Comparison of ENCODE assay signal across 8 cellular contexts in the genomic region with DNA sequence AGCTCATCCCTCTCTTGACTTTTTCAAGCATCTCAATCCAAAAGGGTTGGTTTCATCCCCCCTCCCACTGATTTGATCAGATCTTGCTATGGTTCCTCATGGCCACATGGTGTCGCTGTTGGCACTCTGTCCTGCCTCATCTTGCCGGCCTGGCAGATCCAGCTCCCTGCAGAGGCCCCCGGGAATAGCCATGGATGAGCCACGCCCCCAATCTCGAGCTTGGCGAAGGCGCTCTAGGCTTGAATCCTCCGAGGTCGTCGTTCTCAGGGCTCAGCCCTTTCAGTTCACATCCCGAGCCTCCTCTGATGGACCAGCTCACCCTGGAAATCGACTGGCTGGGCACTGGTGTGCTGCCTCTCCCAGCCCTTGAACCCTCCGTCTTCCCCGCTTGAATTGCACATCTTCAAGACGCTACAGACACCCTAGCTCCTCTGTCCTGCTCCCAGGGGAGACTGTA.
DNase-seq lines count a peak whose midpoint lies in the region; ATAC-seq and TF ChIP-seq lines count a peak whose summit lies in the region.

No MANE protein-coding gene starts in this region.

- H3K4me3 ChIP-seq in LNCaP clone FGC (ENCODE audit: low read depth, low read length) (no peak overlapping the region), Peyer's patch (peak overlapping the region in 1 of 4 donors; percentile 11), kidney epithelial cell (ENCODE audit: low read depth, low read length) (no peak overlapping the region)

- no peaks in the 10 kb centered on the region for H3K36me3 ChIP-seq in Peyer's patch
- H3K36me3 ChIP-seq in kidney epithelial cell (ENCODE audit: control insufficient read depth, insufficient read depth, low read length) = no peaks in the 10 kb centered on the region

- H3K27me3 ChIP-seq in Peyer's patch (no peaks in the 10 kb centered on the region), kidney epithelial cell (ENCODE audit: control insufficient read depth, insufficient read depth, low read length) (no peaks in the 10 kb centered on the region)

- H3K4me1 ChIP-seq in Peyer's patch = peaks cover 0 to 6% (median 0%) of the 10 kb centered on the region in 4 donors

- H3K27ac ChIP-seq in Peyer's patch = no peak overlapping the region

- TF ChIP-seq POLR2A in Peyer's patch (IDR thresholded peaks at IDR 0.05) = no peak

- TF ChIP-seq CTCF in LNCaP clone FGC (IDR thresholded peaks at IDR 0.05; ENCODE audit: control insufficient read depth, extremely low read depth, insufficient read depth) (peak; percentile 86), Peyer's patch (IDR thresholded peaks at IDR 0.05) (peak; percentile 3 to 54 (median 46)), kidney epithelial cell (IDR thresholded peaks at IDR 0.05; ENCODE audit: insufficient read depth, low read length, poor library complexity, severe bottlenecking) (peak; percentile 75)

- H3K9me3 ChIP-seq in Peyer's patch = no peaks in the 10 kb centered on the region

- ATAC-seq in GM19467 (IDR thresholded peaks at IDR 0.05; ENCODE audit: unreplicated experiment) = no peak

- peak; percentile 1 to 10 for DNase-seq in activated CD4-positive, alpha-beta T cell treated with anti-CD3 and anti-CD28 coated beads for 24 hours (ENCODE audit: low read depth in 2 of 2)
- no peak for DNase-seq in activated CD4-positive, alpha-beta T cell treated with anti-CD3 and anti-CD28 coated beads, Interleukin-2, amount 50 U/mL, for 4 hours
- DNase-seq in LNCaP clone FGC (ENCODE audit: low read depth) (peak; percentile 10), Peyer's patch (peak; percentile 20 to 54 (median 53)), cerebellum (ENCODE audit: low spot score) (peak; percentile 74), kidney epithelial cell (ENCODE audit: low read depth) (peak; percentile 5)
- peak; percentile 20 for DNase-seq in stimulated activated CD4-positive, alpha-beta T cell treated with anti-CD3 and anti-CD28 coated beads, Interleukin-1b, Interleukin-23, amount 100 ng/mL, for 48 hours

Comparison
In these comparisons a context has a peak if more than half of its experiments do, and no peak if none do; other contexts are left out.
1. DNase-seq: peak in activated CD4-positive, alpha-beta T cell treated with anti-CD3 and anti-CD28 coated beads for 24 hours (2 of 2), LNCaP clone FGC (single experiment), Peyer's patch (3 of 3), cerebellum (single experiment), kidney epithelial cell (single experiment) and stimulated activated CD4-positive, alpha-beta T cell treated with anti-CD3 and anti-CD28 coated beads, Interleukin-1b, Interleukin-23, amount 100 ng/mL, for 48 hours (single experiment); none in activated CD4-positive, alpha-beta T cell treated with anti-CD3 and anti-CD28 coated beads, Interleukin-2, amount 50 U/mL, for 4 hours (0 of 2).
2. Peak in every context shown above with its lines, with median percentiles within 50 percentile points of each other: CTCF ChIP-seq.